ENCODE assay signal across 15 cellular contexts in genomic region chr9:129595323-129595741, GRCh38. TPM values are rescaled to one million over a fixed set of nuclear protein-coding genes. Genes with fewer than 3 reads are reported as not detected.
DNase-seq lines count a peak whose midpoint lies in the region; ATAC-seq, FAIRE-seq and TF ChIP-seq lines count a peak whose summit lies in the region.
"Had no signal": no experiment of that assay in that cellular context is flagged by ENCODE, and none has a peak within 500 bp of the region (broad histone marks: within the 10 kb centered on the region; RNA-seq: fewer than 3 reads in every experiment).

No MANE protein-coding gene starts in this region.

- 56 to 69% (median 66%) methylated on average over 5 of the region's 5 CpGs for WGBS in adrenal gland, 4 donors

- intact Hi-C loops in HCT116 (cut with micrococcal nuclease) (no loop called here), adrenal gland (cut with DNase I) (no loop called here)

- H3K4me1 Mint-ChIP-seq in astrocyte (ENCODE audit: low read depth, unreplicated experiment) (peaks cover 17% of the 10 kb centered on the region), nephron progenitor cell (peaks cover 83% of the 10 kb centered on the region)
- H3K4me1 Mint-ChIP-seq in naive thymus-derived CD8-positive, alpha-beta T cell: peaks cover 15 to 32% (median 24%) of the 10 kb centered on the region in 4 donors

- ATAC-seq in HCT116 (no peak), SK-N-SH treated with all-trans-retinoic acid at 6 μM for 48 hours (no peak)
- ATAC-seq in naive thymus-derived CD8-positive, alpha-beta T cell: no peak

- no TSS peak for BruUV-seq in HCT116 (replicated peaks; lab: Mats Ljungman, UMichigan)

- H3K9me3 ChIP-seq in HCT116 (ENCODE audit: control insufficient read depth in 1 of 2, insufficient read depth in 1 of 2, low read depth in 1 of 2, low read length in 2 of 2): no peaks in the 10 kb centered on the region
- H3K9me3 ChIP-seq in astrocyte (ENCODE audit: insufficient read depth, low read depth, low read length): no peaks in the 10 kb centered on the region
- H3K9me3 ChIP-seq in adrenal gland (replicated peaks in 1 of 3): no peaks in the 10 kb centered on the region
- H3K9me3 ChIP-seq: sigmoid colon, uterus had no signal

- H3K36me3 ChIP-seq in HCT116 (ENCODE audit: control insufficient read depth in 1 of 2, insufficient read depth in 2 of 2, low read length in 2 of 2) (no peaks in the 10 kb centered on the region), astrocyte (ENCODE audit: insufficient read depth, low read length) (no peaks in the 10 kb centered on the region), adrenal gland (replicated peaks in 1 of 2) (no peaks in the 10 kb centered on the region)
- H3K36me3 ChIP-seq: sigmoid colon, uterus had no signal

- no peak for TF ChIP-seq RAD21 in HCT116 (IDR thresholded peaks at IDR 0.05; ENCODE audit: low read depth)

- peak overlapping the region; percentile 83; the same call in 1 of the 2 replicates for H3K9ac ChIP-seq in HCT116 (ENCODE audit: low read length)
- no peak overlapping the region for H3K9ac ChIP-seq in astrocyte (ENCODE audit: low read length)

- H4K20me1 ChIP-seq in HCT116 (ENCODE audit: insufficient read depth) (no peaks in the 10 kb centered on the region), astrocyte (ENCODE audit: insufficient read depth, low read length) (no peaks in the 10 kb centered on the region)

- H3K27ac Mint-ChIP-seq in astrocyte (ENCODE audit: unreplicated experiment) (no peak overlapping the region), nephron progenitor cell (peak overlapping the region; percentile 4)
- H3K27ac Mint-ChIP-seq in naive thymus-derived CD8-positive, alpha-beta T cell: peak overlapping the region in 5 of 10 donors; percentile 18 to 89 (median 65)
- H3K27ac Mint-ChIP-seq: H9 had no signal

- H3K27me3 Mint-ChIP-seq in astrocyte (ENCODE audit: low read depth, unreplicated experiment): peaks cover 15% of the 10 kb centered on the region
- H3K27me3 Mint-ChIP-seq in nephron progenitor cell (ENCODE audit: low read depth, poor library complexity): peaks cover 6% of the 10 kb centered on the region
- peaks cover 0 to 14% (median 0%) of the 10 kb centered on the region in 5 donors for H3K27me3 Mint-ChIP-seq in naive thymus-derived CD8-positive, alpha-beta T cell

- peak overlapping the region; percentile 98 for H3K27ac ChIP-seq in HCT116 (ENCODE audit: low read depth, low read length)
- no peak overlapping the region for H3K27ac ChIP-seq in astrocyte (ENCODE audit: low read depth, low read length)
- peak overlapping the region in 1 of 5 donors; percentile 18 for H3K27ac ChIP-seq in adrenal gland

- CTCF ChIA-PET in HCT116 (lab: Charles Lee): interaction anchor here (0.7 to 1.6 kb wide), 4 partner anchors 8 to 464 kb away, joined by 3 to 4 read pairs (median 3); no protein-coding TSS in a partner anchor

- no peaks in the 10 kb centered on the region for H3K9me2 ChIP-seq in HCT116 (ENCODE audit: insufficient read depth)

- H3K4me1 ChIP-seq in HCT116 (ENCODE audit: control insufficient read depth in 1 of 2, insufficient read depth in 2 of 2, low read length in 2 of 2) (peaks cover 68 to 93% of the 10 kb centered on the region in 2 experiments), astrocyte (ENCODE audit: insufficient read depth, low read length) (peaks cover 18% of the 10 kb centered on the region), adrenal gland (replicated peaks in 1 of 2) (peaks cover 17 to 18% of the 10 kb centered on the region in 2 donors)

- POLR2A ChIA-PET in HCT116 (lab: Charles Lee): interaction anchor here (0.8 to 3.4 kb wide), 9 partner anchors 8 to 417 kb away, joined by 3 to 46 read pairs (median 5); partner anchors contain the start of genes IER5L and NTMT1
- POLR2A ChIA-PET in naive thymus-derived CD8-positive, alpha-beta T cell (lab: Charles Lee): interaction anchor here (0.6 to 2.8 kb wide), 4 partner anchors 9 to 477 kb away, joined by 3 to 18 read pairs (median 4); no protein-coding TSS in a partner anchor

- H3K4me2 ChIP-seq in HCT116 (ENCODE audit: low read length) (peak overlapping the region; percentile 95), astrocyte (ENCODE audit: low read length) (no peak overlapping the region)

- H3K4me3 Mint-ChIP-seq in astrocyte (ENCODE audit: unreplicated experiment): no peak overlapping the region
- H3K4me3 Mint-ChIP-seq in nephron progenitor cell: no peak overlapping the region
- no peak overlapping the region for H3K4me3 Mint-ChIP-seq in naive thymus-derived CD8-positive, alpha-beta T cell

- H3K9me3 Mint-ChIP-seq in astrocyte (ENCODE audit: unreplicated experiment): no peaks in the 10 kb centered on the region
- no peaks in the 10 kb centered on the region for H3K9me3 Mint-ChIP-seq in nephron progenitor cell
- no peaks in the 10 kb centered on the region for H3K9me3 Mint-ChIP-seq in naive thymus-derived CD8-positive, alpha-beta T cell

- H3K4me3 ChIP-seq in HCT116 (replicated peaks in 1 of 2; ENCODE audit: low read depth in 1 of 2, low read length in 2 of 2) (no peak overlapping the region), astrocyte (ENCODE audit: insufficient read depth, low read depth, low read length) (no peak overlapping the region), adrenal gland (no peak overlapping the region)
- H3K4me3 ChIP-seq: sigmoid colon, uterus had no signal

- DNase-seq in AML-193 (lab: John Stamatoyannopoulos, UW): peak; percentile 28 to 39
- no peak for DNase-seq in HCT116 (ENCODE audit: low read depth, low spot score)
- DNase-seq in astrocyte (ENCODE audit: low read depth): peak; percentile 35
- no peak for DNase-seq in nephron progenitor cell
- DNase-seq in adrenal gland: no peak
- DNase-seq in stimulated activated CD8-positive, alpha-beta memory T cell treated with anti-CD3 and anti-CD28 coated beads, Interleukin-4, amount 100 ng/mL, for 48 hours: no peak
- no peak for DNase-seq in naive thymus-derived CD8-positive, alpha-beta T cell
- DNase-seq: H9, NCI-H510A treated with DMSO at 0.1 percent for 48 hours, sigmoid colon had no signal

- no peaks in the 10 kb centered on the region for H3K36me3 Mint-ChIP-seq in astrocyte (ENCODE audit: low read depth, unreplicated experiment)
- no peaks in the 10 kb centered on the region for H3K36me3 Mint-ChIP-seq in nephron progenitor cell (ENCODE audit: low read depth)
- H3K36me3 Mint-ChIP-seq in naive thymus-derived CD8-positive, alpha-beta T cell: no peaks in the 10 kb centered on the region

- no peak for FAIRE-seq in astrocyte (lab: Jason Lieb, UNC)
- FAIRE-seq: endothelial cell of umbilical vein had no signal

- no peak overlapping the region for H2AFZ ChIP-seq in HCT116 (ENCODE audit: low read depth, low read length, poor library complexity, severe bottlenecking)
- H2AFZ ChIP-seq in astrocyte (ENCODE audit: low read depth, low read length): no peak overlapping the region

- H3K79me2 ChIP-seq in HCT116 (ENCODE audit: insufficient read depth, low read length): no peaks in the 10 kb centered on the region
- no peaks in the 10 kb centered on the region for H3K79me2 ChIP-seq in astrocyte (ENCODE audit: insufficient read depth, low read length)

- H3K27me3 ChIP-seq in HCT116 (ENCODE audit: insufficient read depth, low read length) (no peaks in the 10 kb centered on the region), astrocyte (ENCODE audit: insufficient read depth, low read length) (no peaks in the 10 kb centered on the region), adrenal gland (no peaks in the 10 kb centered on the region)
- H3K27me3 ChIP-seq: sigmoid colon, uterus had no signal

- RAD21 ChIA-PET in HCT116 (lab: Charles Lee; ENCODE audit: low non-redundant PET in 1 of 2, low total read pairs in 2 of 2, uncharacterized antibody in 2 of 2, unreplicated experiment in 2 of 2): interaction anchor here in 1 of 2 experiments (0.6 kb wide), 1 partner anchor 224 kb away, joined by 3 read pairs; no protein-coding TSS in a partner anchor

- TF ChIP-seq CTCF in HCT116 (IDR thresholded peaks at IDR 0.05 in 2 of 3, conservative IDR thresholded peaks at IDR 0.05 in 1 of 3; ENCODE audit: borderline replicate concordance in 1 of 3, insufficient read depth in 1 of 3, low read depth in 2 of 3, low read length in 2 of 3) (no peak), astrocyte (IDR thresholded peaks at IDR 0.05; ENCODE audit: insufficient read depth, low read depth, low read length) (no peak), nephron progenitor cell (IDR thresholded peaks at IDR 0.05) (no peak), adrenal gland (IDR thresholded peaks at IDR 0.05) (no peak)

- TF ChIP-seq POLR2A in HCT116 (IDR thresholded peaks at IDR 0.05; ENCODE audit: borderline replicate concordance, extremely low read depth, insufficient read depth, insufficient read length) (no peak), adrenal gland (IDR thresholded peaks at IDR 0.05) (no peak)

TF ChIP-seq in HCT116, 20 proteins besides CTCF, POLR2A, EP300 and RAD21 (continues in another document):
- TF ChIP-seq CEBPB (IDR thresholded peaks at IDR 0.05; ENCODE audit: low read depth) (no peak), JUND (IDR thresholded peaks at IDR 0.05) (no peak)

TF ChIP-seq in SK-N-SH treated with all-trans-retinoic acid at 6 μM for 48 hours, 23 proteins besides CTCF, POLR2A, EP300 and RAD21 (continues in another document):
- TF ChIP-seq PPARA (CRISPR knock-in tag; IDR thresholded peaks at IDR 0.05; ENCODE audit: borderline replicate concordance) (no peak), ZNF8 (CRISPR knock-in tag; IDR thresholded peaks at IDR 0.05) (no peak)

RNA-seq across cellular contexts. Expression of gene C9orf50, which starts 25.6 kb away (rescaled TPM):
- not detected for total RNA-seq in HCT116 (2021; ENCODE audit: unreplicated experiment)
- not detected in 2 replicates for polyA plus RNA-seq in HCT116 (2012)
- total RNA-seq in astrocyte: 0.41 TPM in 1 of 2 replicates, not detected in the other
- total RNA-seq in adrenal gland: under 1 TPM in 2 of 8 donors, not detected in 6; 0.14 to 0.37 TPM
- polyA plus RNA-seq in adrenal gland: under 1 TPM in 2 of 3 donors, not detected in 1; 0.56 to 0.74 TPM
- not detected for total RNA-seq in naive thymus-derived CD8-positive, alpha-beta T cell
- polyA plus RNA-seq in naive thymus-derived CD8-positive, alpha-beta T cell: not detected
- total RNA-seq: activated CD8-positive, alpha-beta memory T cell treated with anti-CD3 and anti-CD28 coated beads for 36 hours; endothelial cell of umbilical vein; H9; mononuclear cell had no signal
- polyA plus RNA-seq: endothelial cell of umbilical vein had no signal

RNA-seq across cellular contexts. Expression of gene NTMT1, which starts 30.6 kb away (rescaled TPM):
- 84.8 TPM for total RNA-seq in HCT116 (2021; ENCODE audit: unreplicated experiment)
- polyA plus RNA-seq in HCT116 (2012): 82.9 and 91.6 TPM in 2 replicates
- total RNA-seq in astrocyte: 54.0 and 55.1 TPM in 2 replicates
- 100 to 1,000 TPM in 4 of 8 donors, 10 to 100 TPM in 4; 27.2 to 190 (median 88.3) TPM for total RNA-seq in adrenal gland
- polyA plus RNA-seq in adrenal gland: 100 to 1,000 TPM in 1 of 3 donors, 10 to 100 TPM in 2; 40.0 to 122 (median 87.5) TPM
- 10 to 100 TPM; 34.5 to 35.1 TPM for total RNA-seq in naive thymus-derived CD8-positive, alpha-beta T cell
- polyA plus RNA-seq in naive thymus-derived CD8-positive, alpha-beta T cell: 10 to 100 TPM; 40.8 to 57.8 (median 45.2) TPM

RNA-seq across cellular contexts. Expression of gene ASB6, which starts 46.6 kb away (rescaled TPM):
- 21.6 TPM for total RNA-seq in HCT116 (2021; ENCODE audit: unreplicated experiment)
- 18.3 and 20.7 TPM in 2 replicates for polyA plus RNA-seq in HCT116 (2012)
- total RNA-seq in astrocyte: 21.7 and 24.3 TPM in 2 replicates
- 10 to 100 TPM; 21.3 to 31.8 (median 26.8) TPM for total RNA-seq in adrenal gland
- 10 to 100 TPM; 11.2 to 34.2 (median 30.6) TPM for polyA plus RNA-seq in adrenal gland
- 10 to 100 TPM; 33.7 to 35.7 TPM for total RNA-seq in naive thymus-derived CD8-positive, alpha-beta T cell
- 10 to 100 TPM; 14.8 to 29.1 (median 19.8) TPM for polyA plus RNA-seq in naive thymus-derived CD8-positive, alpha-beta T cell

Comparison
In these comparisons a context has a peak if more than half of its experiments do, and no peak if none do; other contexts are left out.
1. DNase-seq: peak in AML-193 (2 of 2) and astrocyte (single experiment); none in HCT116 (single experiment), nephron progenitor cell (single experiment), adrenal gland (0 of 7), stimulated activated CD8-positive, alpha-beta memory T cell treated with anti-CD3 and anti-CD28 coated beads, Interleukin-4, amount 100 ng/mL, for 48 hours (single experiment) and naive thymus-derived CD8-positive, alpha-beta T cell (0 of 10).